Comparison of ENCODE assay signal across 23 cellular contexts in the genomic region with DNA sequence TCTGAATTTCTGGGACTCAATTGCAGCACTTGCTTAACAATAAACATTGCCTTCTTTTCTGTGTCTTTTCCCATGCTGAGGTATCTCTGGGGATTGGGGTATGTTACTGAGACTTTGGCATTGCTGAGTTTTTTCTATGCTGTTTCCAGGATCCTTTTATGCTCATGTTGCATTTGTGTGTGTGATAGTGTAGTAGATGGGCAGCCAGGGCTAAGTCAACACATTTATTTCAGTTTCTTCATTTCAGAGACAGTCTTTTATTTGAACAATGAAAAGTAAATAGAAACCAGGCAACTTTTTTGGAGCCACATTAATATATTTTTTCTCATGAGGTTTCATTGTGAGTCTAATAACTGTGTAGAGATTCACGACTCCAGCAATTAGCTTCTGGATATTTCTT.
"Had no signal": no experiment of that assay in that cellular context is flagged by ENCODE, and none has a peak within 500 bp of the region (broad histone marks: within the 10 kb centered on the region; RNA-seq: fewer than 3 reads in every experiment).

No MANE protein-coding gene starts in this region.

- H3K4me1 Mint-ChIP-seq: immature natural killer cell, mesothelial cell of epicardium, naive B cell had no signal

- H3K4me3 ChIP-seq: colonic mucosa, esophagus muscularis mucosa, gastroesophageal sphincter, heart left ventricle, hepatocyte, left lung, lower lobe of right lung, mucosa of descending colon had no signal

- H3K9me3 ChIP-seq: colonic mucosa, esophagus muscularis mucosa, gastroesophageal sphincter, heart left ventricle, left lung, lower lobe of right lung, mucosa of descending colon had no signal

- H3K36me3 ChIP-seq: colonic mucosa, esophagus muscularis mucosa, gastroesophageal sphincter, heart left ventricle, left lung, lower lobe of right lung had no signal

- H3K27ac ChIP-seq: colonic mucosa, esophagus muscularis mucosa, gastroesophageal sphincter, heart left ventricle, hepatocyte, left lung, lower lobe of right lung had no signal

- H3K27ac Mint-ChIP-seq: dendritic cell treated with granulocyte-macrophage colony-stimulating factor and Interleukin-4, amounts not matched to agents 40 ng/mL and 50 ng/mL, for 4 days; effector memory CD8-positive, alpha-beta T cell; immature natural killer cell; mesothelial cell of epicardium; naive B cell had no signal

- H3K27me3 Mint-ChIP-seq: dendritic cell treated with granulocyte-macrophage colony-stimulating factor and Interleukin-4, amounts not matched to agents 40 ng/mL and 50 ng/mL, for 4 days had no signal

- DNase-seq: colonic mucosa; cortex of kidney; effector CD8-positive, alpha-beta T cell; effector memory CD8-positive, alpha-beta T cell; foreskin keratinocyte; heart left ventricle; hypothalamus; immature natural killer cell; left cardiac atrium; left lung; left ventricle myocardium superior; lower lobe of right lung; mesenchymal stem cell; mucosa of descending colon; naive B cell had no signal

- H3K27me3 ChIP-seq: colonic mucosa, foreskin keratinocyte, hepatocyte had no signal

- FAIRE-seq: endothelial cell of umbilical vein, frontal cortex, keratinocyte had no signal

- ATAC-seq: effector memory CD8-positive, alpha-beta T cell; gastroesophageal sphincter; heart left ventricle; left cardiac atrium; left lung; left ventricle myocardium superior; lower lobe of right lung; mucosa of descending colon had no signal

- H3K4me3 Mint-ChIP-seq: dendritic cell treated with granulocyte-macrophage colony-stimulating factor and Interleukin-4, amounts not matched to agents 40 ng/mL and 50 ng/mL, for 4 days; effector memory CD8-positive, alpha-beta T cell; immature natural killer cell; mesothelial cell of epicardium; naive B cell had no signal

- H3K36me3 Mint-ChIP-seq: immature natural killer cell, mesothelial cell of epicardium, naive B cell had no signal

- H3K9me3 Mint-ChIP-seq: dendritic cell treated with granulocyte-macrophage colony-stimulating factor and Interleukin-4, amounts not matched to agents 40 ng/mL and 50 ng/mL, for 4 days; effector memory CD8-positive, alpha-beta T cell; mesothelial cell of epicardium had no signal

- H3K4me1 ChIP-seq: colonic mucosa, esophagus muscularis mucosa, gastroesophageal sphincter, heart left ventricle, left lung, lower lobe of right lung had no signal
